16 cellular contexts compared by ENCODE assay signal in the genomic region with DNA sequence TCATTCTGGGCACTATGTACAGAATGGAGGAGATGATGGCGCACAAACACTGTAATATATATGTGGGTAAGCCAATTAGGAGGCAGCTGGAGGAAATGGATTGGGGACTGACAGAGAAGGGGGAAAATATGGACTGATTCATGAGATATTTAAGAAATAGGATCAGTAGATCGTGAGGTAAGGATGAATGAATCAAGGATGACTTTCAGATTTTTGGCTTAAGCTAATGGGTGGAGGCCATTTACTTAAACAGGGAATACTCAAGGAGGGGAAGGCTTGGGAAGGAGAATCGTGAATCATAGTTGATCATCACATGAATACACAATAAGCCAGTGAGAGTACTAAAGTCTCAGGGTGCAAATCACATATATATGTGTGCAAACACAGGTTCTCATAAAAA. TPM values are rescaled to one million over a fixed set of nuclear protein-coding genes. Genes with fewer than 3 reads are reported as not detected.
DNase-seq lines count a peak whose midpoint lies in the region; FAIRE-seq and TF ChIP-seq lines count a peak whose summit lies in the region.
"Had no signal": no experiment of that assay in that cellular context is flagged by ENCODE, and none has a peak within 500 bp of the region (broad histone marks: within the 10 kb centered on the region; RNA-seq: fewer than 3 reads in every experiment).

No MANE protein-coding gene starts in this region.

- H3K27ac ChIP-seq in astrocyte (ENCODE audit: low read depth, low read length) (peak overlapping the region; percentile 84), keratinocyte (ENCODE audit: control insufficient read depth, insufficient read depth, low read length) (peak overlapping the region; percentile 48)
- H3K27ac ChIP-seq: BLaER1, parathyroid adenoma had no signal

- H3K4me3 ChIP-seq in astrocyte (ENCODE audit: insufficient read depth, low read depth, low read length) (no peak overlapping the region), keratinocyte (ENCODE audit: control insufficient read depth in 2 of 3, extremely low read depth in 1 of 3, insufficient read depth in 2 of 3, low read depth in 1 of 3, low read length in 3 of 3) (no peak overlapping the region)
- H3K4me3 ChIP-seq: BLaER1 had no signal

- H3K27ac Mint-ChIP-seq in astrocyte (ENCODE audit: unreplicated experiment) = peak overlapping the region; percentile 51
- H3K27ac Mint-ChIP-seq: activated CD4-positive, alpha-beta T cell treated with anti-CD3 and anti-CD28 coated beads, Interleukin-2, amount 10 ng/mL, durations not matched to agents 24 days and 14 days; mesothelial cell of epicardium; T-helper 1 cell treated with Interleukin-12 subunit alpha and Interleukin-12 subunit beta and Interleukin-4 antibody, amounts not matched to agents 30 μg/mL and 1 μg/mL, for 36 hours had no signal

- H3K4me2 ChIP-seq in astrocyte (ENCODE audit: low read length) (peak overlapping the region; percentile 71), keratinocyte (ENCODE audit: control insufficient read depth, extremely low read depth, insufficient read depth, low read depth, low read length) (peak overlapping the region; percentile 1)
- H3K4me2 ChIP-seq: BLaER1 had no signal

- DNase-seq in AG08395 (ENCODE audit: low spot score) (peak; percentile 57), HS-5 (ENCODE audit: low read depth) (peak; percentile 86), astrocyte (ENCODE audit: low read depth) (peak; percentile 77), keratinocyte (ENCODE audit: low read depth, low spot score) (peak; percentile 30), NCI-H510A treated with DMSO at 0.1 percent for 48 hours (lab: John Stamatoyannopoulos, UW) (no peak), H4 (ENCODE audit: low spot score) (no peak), SKM-1 treated with dmso at 0.1 percent for 144 hours (lab: John Stamatoyannopoulos, UW; ENCODE audit: unreplicated experiment) (no peak)
- DNase-seq in activated CD4-positive, alpha-beta T cell treated with anti-CD3 and anti-CD28 coated beads for 48 hours = no peak
- DNase-seq: activated CD4-positive, alpha-beta T cell treated with anti-CD3 and anti-CD28 coated beads, Interleukin-2, amount 10 ng/mL, durations not matched to agents 24 days and 14 days; activated T-cell treated with anti-CD3 and anti-CD28 coated beads, Interleukin-2, amount 50 U/mL, for 48 hours; amygdala; DMS153 had no signal

- H3K36me3 ChIP-seq in astrocyte (ENCODE audit: insufficient read depth, low read length) = no peaks in the 10 kb centered on the region
- no peaks in the 10 kb centered on the region for H3K36me3 ChIP-seq in keratinocyte (ENCODE audit: control insufficient read depth in 2 of 2, extremely low read depth in 1 of 2, insufficient read depth in 2 of 2, low read length in 2 of 2)
- H3K36me3 ChIP-seq: BLaER1 had no signal

- peak overlapping the region; percentile 41 for H2AFZ ChIP-seq in astrocyte (ENCODE audit: low read depth, low read length)
- peak overlapping the region; percentile 74 for H2AFZ ChIP-seq in keratinocyte (ENCODE audit: control insufficient read depth, low read length)
- H2AFZ ChIP-seq: parathyroid adenoma had no signal

- no peaks in the 10 kb centered on the region for H3K36me3 Mint-ChIP-seq in astrocyte (ENCODE audit: low read depth, unreplicated experiment)
- H3K36me3 Mint-ChIP-seq: mesothelial cell of epicardium had no signal

- no peaks in the 10 kb centered on the region for H3K9me3 Mint-ChIP-seq in astrocyte (ENCODE audit: unreplicated experiment)
- H3K9me3 Mint-ChIP-seq: activated CD4-positive, alpha-beta T cell treated with anti-CD3 and anti-CD28 coated beads, Interleukin-2, amount 10 ng/mL, durations not matched to agents 24 days and 14 days; mesothelial cell of epicardium had no signal

- H3K27me3 Mint-ChIP-seq in astrocyte (ENCODE audit: low read depth, unreplicated experiment) = no peaks in the 10 kb centered on the region

- H4K20me1 ChIP-seq in astrocyte (ENCODE audit: insufficient read depth, low read length) (no peaks in the 10 kb centered on the region), keratinocyte (ENCODE audit: control insufficient read depth, extremely low read depth, insufficient read depth, low read length) (no peaks in the 10 kb centered on the region)
- H4K20me1 ChIP-seq: BLaER1 had no signal

- H3K9me3 ChIP-seq in astrocyte (ENCODE audit: insufficient read depth, low read depth, low read length) (no peaks in the 10 kb centered on the region), keratinocyte (ENCODE audit: control insufficient read depth, low read depth, low read length) (no peaks in the 10 kb centered on the region)

- H3K27me3 ChIP-seq in astrocyte (ENCODE audit: insufficient read depth, low read length) = no peaks in the 10 kb centered on the region
- H3K27me3 ChIP-seq in keratinocyte (ENCODE audit: control insufficient read depth, extremely low read depth, insufficient read depth, low read length) = no peaks in the 10 kb centered on the region
- H3K27me3 ChIP-seq: BLaER1 had no signal

- H3K79me2 ChIP-seq in astrocyte (ENCODE audit: insufficient read depth, low read length) (no peaks in the 10 kb centered on the region), keratinocyte (ENCODE audit: control insufficient read depth, insufficient read depth, low read length) (no peaks in the 10 kb centered on the region)
- H3K79me2 ChIP-seq: parathyroid adenoma had no signal

- no peaks in the 10 kb centered on the region for H3K9me1 ChIP-seq in keratinocyte (ENCODE audit: control insufficient read depth, extremely low read depth, insufficient read depth, low read length)

- dilution Hi-C loops in keratinocyte (cut with MboI; ENCODE audit: extremely low pct_ligation_motif_present, low sequenced_read_pairs) = no loop called here

- FAIRE-seq in astrocyte (lab: Jason Lieb, UNC) = peak; percentile 97
- FAIRE-seq in keratinocyte (lab: Jason Lieb, UNC) = peak; percentile 84

- H3K9ac ChIP-seq in astrocyte (ENCODE audit: low read length) (peak overlapping the region; percentile 72), keratinocyte (ENCODE audit: control insufficient read depth, extremely low read depth, insufficient read depth, low read length) (no peak overlapping the region)
- H3K9ac ChIP-seq: BLaER1, parathyroid adenoma had no signal

- TF ChIP-seq CTCF in astrocyte (IDR thresholded peaks at IDR 0.05; ENCODE audit: insufficient read depth, low read depth, low read length) = no peak
- TF ChIP-seq CTCF in keratinocyte (optimal IDR thresholded peaks at IDR 0.05 in 1 of 3, IDR thresholded peaks at IDR 0.05 in 1 of 3, conservative IDR thresholded peaks at IDR 0.05 in 1 of 3; ENCODE audit: extremely low read depth in 1 of 3, insufficient read depth in 2 of 3, low read length in 3 of 3) = no peak

- H3K4me1 Mint-ChIP-seq in astrocyte (ENCODE audit: low read depth, unreplicated experiment) = peaks cover 15% of the 10 kb centered on the region
- H3K4me1 Mint-ChIP-seq: mesothelial cell of epicardium had no signal

- peaks cover 24% of the 10 kb centered on the region for H3K4me1 ChIP-seq in astrocyte (ENCODE audit: insufficient read depth, low read length)
- peaks cover 20% of the 10 kb centered on the region for H3K4me1 ChIP-seq in keratinocyte (ENCODE audit: control insufficient read depth, extremely low read depth, insufficient read depth, low read length)
- H3K4me1 ChIP-seq: parathyroid adenoma had no signal

- no peak overlapping the region for H3K4me3 Mint-ChIP-seq in astrocyte (ENCODE audit: unreplicated experiment)
- H3K4me3 Mint-ChIP-seq: activated CD4-positive, alpha-beta T cell treated with anti-CD3 and anti-CD28 coated beads, Interleukin-2, amount 10 ng/mL, durations not matched to agents 24 days and 14 days; mesothelial cell of epicardium; T-helper 1 cell treated with Interleukin-12 subunit alpha and Interleukin-12 subunit beta and Interleukin-4 antibody, amounts not matched to agents 30 μg/mL and 1 μg/mL, for 36 hours had no signal

RNA-seq across cellular contexts. Expression of gene GNPNAT1, which starts 11.2 kb away (rescaled TPM):
- 32.4 and 37.7 TPM in 2 replicates for total RNA-seq in astrocyte
- 22.2 to 45.5 TPM (median 29.6 TPM) in 3 replicates for polyA plus RNA-seq in keratinocyte
- 140 TPM for polyA plus RNA-seq in keratinocyte (2011; ENCODE audit: low read depth)
- polyA plus RNA-seq in keratinocyte (2011; cell fraction: cytosol; rRNA removed) = 23.9 and 37.6 TPM in 2 replicates
- 15.7 and 35.0 TPM in 2 replicates for polyA plus RNA-seq in keratinocyte (2011; cell fraction: nucleus; rRNA removed)
- 15.2 and 33.3 TPM in 2 replicates for polyA plus RNA-seq in keratinocyte (2012; ENCODE audit: low replicate concordance)
- 13.1 to 19.0 TPM (median 18.3 TPM) in 3 replicates for polyA minus RNA-seq in keratinocyte
- polyA minus RNA-seq in keratinocyte (2011; cell fraction: cytosol; rRNA and poly(A)+ RNA removed) = 26.1 TPM
- polyA minus RNA-seq in keratinocyte (2011; cell fraction: nucleus; rRNA and poly(A)+ RNA removed) = 5.7 and 10.2 TPM in 2 replicates
- total RNA-seq in H4 (2014; rRNA removed; shearing (Covaris generic)) = 19.3 and 25.6 TPM in 2 replicates

Comparison
In these comparisons a context has a peak if more than half of its experiments do, and no peak if none do; other contexts are left out.
1. DNase-seq: peak in AG08395 (single experiment), HS-5 (single experiment), astrocyte (single experiment) and keratinocyte (single experiment); none in activated CD4-positive, alpha-beta T cell treated with anti-CD3 and anti-CD28 coated beads for 48 hours (single experiment), NCI-H510A treated with DMSO at 0.1 percent for 48 hours (single experiment), H4 (single experiment) and SKM-1 treated with dmso at 0.1 percent for 144 hours (single experiment).